1 cellular context compared by ENCODE assay signal in genomic region chr6:30664994-30665767, GRCh38.
TF ChIP-seq lines count a peak whose summit lies in the region.

No MANE protein-coding gene starts in this region.

TF ChIP-seq in endothelial cell of umbilical vein, 7 proteins besides CTCF, POLR2A, EP300 and RAD21:
- TF ChIP-seq FOS (IDR thresholded peaks at IDR 0.05; ENCODE audit: borderline replicate concordance, insufficient read depth, low read length): no peak
- no peak for TF ChIP-seq GATA2 (IDR thresholded peaks at IDR 0.05; ENCODE audit: insufficient read depth, insufficient read length, low read depth, low read length)
- no peak for TF ChIP-seq POLR2AphosphoS5 (IDR thresholded peaks at IDR 0.05; ENCODE audit: insufficient read depth, low read depth, low read length)
- TF ChIP-seq EZH2 (IDR thresholded peaks at IDR 0.05; ENCODE audit: borderline replicate concordance, low read depth, low read length, severe bottlenecking): no peak
- TF ChIP-seq, protein P1, sequence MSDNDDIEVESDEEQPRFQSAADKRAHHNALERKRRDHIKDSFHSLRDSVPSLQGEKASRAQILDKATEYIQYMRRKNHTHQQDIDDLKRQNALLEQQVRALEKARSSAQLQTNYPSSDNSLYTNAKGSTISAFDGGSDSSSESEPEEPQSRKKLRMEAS (IDR thresholded peaks at IDR 0.05; ENCODE audit: insufficient read depth, insufficient read length): no peak
- no peak for TF ChIP-seq MYC (IDR thresholded peaks at IDR 0.05; ENCODE audit: low read depth, low read length)
TF ChIP-seq in endothelial cell of umbilical vein: peak in this region for 0.
